ENCODE assay signal across 2 cellular contexts in genomic region chr5:113162770-113163169, GRCh38.
TF ChIP-seq lines count a peak whose summit lies in the region.

No MANE protein-coding gene starts in this region.

TF ChIP-seq in IMR-90, 13 proteins besides CTCF, POLR2A, EP300 and RAD21 (continued from another document):
- TF ChIP-seq BHLHE40 (IDR thresholded peaks at IDR 0.05; ENCODE audit: low read depth, low read length), result peak; percentile 34; the same call in 1 of the 2 replicates
- TF ChIP-seq NFE2L2 (IDR thresholded peaks at IDR 0.05; ENCODE audit: low read depth, low read length), result no peak
- TF ChIP-seq CEBPB (IDR thresholded peaks at IDR 0.05; ENCODE audit: low read depth, low read length), result peak; percentile 94

TF ChIP-seq in H1, 55 proteins besides CTCF, POLR2A, EP300 and RAD21 (continued from another document):
- TF ChIP-seq KDM1A (IDR thresholded peaks at IDR 0.05; ENCODE audit: borderline replicate concordance, low read length) (no peak), MAFK (IDR thresholded peaks at IDR 0.05; ENCODE audit: low read depth, low read length) (no peak), FOSL1 (IDR thresholded peaks at IDR 0.05; ENCODE audit: insufficient read depth, low read depth, low read length) (no peak), YY1 (IDR thresholded peaks at IDR 0.05; ENCODE audit: low read depth, low read length) (no peak), KDM4A (IDR thresholded peaks at IDR 0.05; ENCODE audit: low read depth, low read length, severe bottlenecking) (no peak), TEAD4 (IDR thresholded peaks at IDR 0.05; ENCODE audit: low read depth, low read length) (no peak), SIX5 (IDR thresholded peaks at IDR 0.05; ENCODE audit: low read depth, low read length) (no peak), SIRT6 (IDR thresholded peaks at IDR 0.05; ENCODE audit: low read length) (no peak), NANOG (IDR thresholded peaks at IDR 0.05; ENCODE audit: insufficient read depth, low read depth, low read length, poor library complexity, severe bottlenecking) (no peak), SAP30 (IDR thresholded peaks at IDR 0.05; ENCODE audit: insufficient read depth, insufficient replicate concordance, low read length) (no peak), ATF3 (IDR thresholded peaks at IDR 0.05; ENCODE audit: insufficient read depth, low read depth, low read length) (no peak), SP2 (IDR thresholded peaks at IDR 0.05; ENCODE audit: low read length) (no peak), CHD1 (IDR thresholded peaks at IDR 0.05; ENCODE audit: low read depth, low read length) (no peak), TAF7 (optimal IDR thresholded peaks at IDR 0.05; ENCODE audit: borderline replicate concordance, low read depth, low read length) (no peak), PHF8 (conservative IDR thresholded peaks at IDR 0.05; ENCODE audit: low read depth, low read length) (no peak), BRCA1 (IDR thresholded peaks at IDR 0.05; ENCODE audit: low read depth, low read length) (no peak), CBX5 (IDR thresholded peaks at IDR 0.05; ENCODE audit: low read depth, low read length) (no peak), TBP (IDR thresholded peaks at IDR 0.05; ENCODE audit: low read depth, low read length) (no peak)
TF ChIP-seq in H1: peak in this region for 0.
